Comparison of ENCODE assay signal across 1 cellular context in the genomic region with DNA sequence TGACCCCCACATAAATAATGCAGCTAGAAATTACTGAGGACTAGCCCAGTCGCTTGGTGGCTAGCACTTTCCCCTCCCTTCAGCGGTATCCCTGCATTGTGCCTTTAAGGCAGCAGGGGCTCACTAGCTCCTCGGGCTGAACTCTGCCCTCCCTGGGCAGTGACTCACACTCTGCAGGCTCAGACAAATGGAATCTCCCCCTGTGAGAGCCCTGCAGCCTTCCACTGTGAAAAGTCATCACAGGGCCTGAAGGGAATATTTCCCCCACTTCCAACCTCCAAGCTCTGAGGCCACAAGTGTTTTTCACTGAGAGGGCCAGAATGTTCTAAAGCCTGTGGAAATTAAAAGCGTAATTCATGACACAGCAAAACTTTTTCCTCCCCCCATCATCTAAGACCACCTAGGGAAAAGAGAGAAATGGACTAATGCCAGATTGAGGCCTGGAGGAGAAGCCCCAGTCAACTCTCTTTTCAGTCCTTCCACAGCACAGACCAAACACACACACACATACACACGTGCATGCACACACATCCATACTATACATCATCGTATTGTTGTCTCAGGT.
TF ChIP-seq lines count a peak whose summit lies in the region.

No MANE protein-coding gene starts in this region.

TF ChIP-seq in HepG2, 621 proteins besides CTCF, POLR2A, EP300 and RAD21 (continued from another document and continues in another):
- TF ChIP-seq ZBTB4 (CRISPR knock-in tag; IDR thresholded peaks at IDR 0.05; ENCODE audit: borderline replicate concordance) (no peak), TCF7 (IDR thresholded peaks at IDR 0.05; ENCODE audit: low read depth) (no peak), CENPT (CRISPR knock-in tag; IDR thresholded peaks at IDR 0.05; ENCODE audit: low read depth) (no peak), PRPF4 (IDR thresholded peaks at IDR 0.05; ENCODE audit: low read depth, low read length, poor library complexity, severe bottlenecking) (no peak), ZNF264 (CRISPR knock-in tag; IDR thresholded peaks at IDR 0.05) (0 out of 2 replicates have a peak, but pooled peaks have one; percentile 24), CREM (IDR thresholded peaks at IDR 0.05) (no peak), CREM (CRISPR knock-in tag; IDR thresholded peaks at IDR 0.05) (no peak), NR2F2 (IDR thresholded peaks at IDR 0.05; ENCODE audit: borderline replicate concordance, low read depth) (no peak), ZFY (CRISPR knock-in tag; IDR thresholded peaks at IDR 0.05) (no peak; the same call in 1 of the 2 replicates), MIXL1 (CRISPR knock-in tag; IDR thresholded peaks at IDR 0.05) (0 out of 2 replicates have a peak, but pooled peaks have one; percentile 27), SUZ12 (IDR thresholded peaks at IDR 0.05; ENCODE audit: low read depth, low read length) (no peak), ATF7 (IDR thresholded peaks at IDR 0.05) (no peak), ATF7 (CRISPR knock-in tag; IDR thresholded peaks at IDR 0.05) (no peak), ZNF101 (CRISPR knock-in tag; IDR thresholded peaks at IDR 0.05; ENCODE audit: borderline replicate concordance, low read depth) (no peak), DPF2 (CRISPR knock-in tag; IDR thresholded peaks at IDR 0.05; ENCODE audit: borderline replicate concordance, low read depth) (no peak), MXD1 (CRISPR knock-in tag; IDR thresholded peaks at IDR 0.05) (no peak), NCOR1 (IDR thresholded peaks at IDR 0.05; ENCODE audit: borderline replicate concordance, low read length) (no peak), TBX3 (IDR thresholded peaks at IDR 0.05; ENCODE audit: borderline replicate concordance) (no peak), BRF2 (CRISPR knock-in tag; IDR thresholded peaks at IDR 0.05) (no peak), HMGXB4 (CRISPR knock-in tag; IDR thresholded peaks at IDR 0.05; ENCODE audit: borderline replicate concordance in 1 of 2, low read depth in 1 of 2) (no peak), POLR2AphosphoS2 (IDR thresholded peaks at IDR 0.05; ENCODE audit: low read depth, low read length) (no peak), TOPORS (CRISPR knock-in tag; IDR thresholded peaks at IDR 0.05) (no peak), ASH2L (IDR thresholded peaks at IDR 0.05; ENCODE audit: insufficient read length, low read depth, low read length) (peak; percentile 29), MYC (CRISPR knock-in tag; IDR thresholded peaks at IDR 0.05; ENCODE audit: borderline replicate concordance) (no peak; the same call in 1 of the 2 replicates), TEAD2 (CRISPR knock-in tag; IDR thresholded peaks at IDR 0.05) (no peak), AHDC1 (CRISPR knock-in tag; IDR thresholded peaks at IDR 0.05; ENCODE audit: borderline replicate concordance) (peak; percentile 41; the same call in 1 of the 2 replicates), ERF (CRISPR knock-in tag; IDR thresholded peaks at IDR 0.05) (no peak), RFXANK (CRISPR knock-in tag; IDR thresholded peaks at IDR 0.05) (no peak), ZNF562 (CRISPR knock-in tag; IDR thresholded peaks at IDR 0.05; ENCODE audit: borderline replicate concordance) (no peak), SAP130 (CRISPR knock-in tag; IDR thresholded peaks at IDR 0.05; ENCODE audit: low read depth) (0 out of 2 replicates have a peak, but pooled peaks have one; percentile 23), ZNF773 (CRISPR knock-in tag; IDR thresholded peaks at IDR 0.05; ENCODE audit: borderline replicate concordance) (no peak), ZBTB7B (CRISPR knock-in tag; IDR thresholded peaks at IDR 0.05) (0 out of 2 replicates have a peak, but pooled peaks have one; percentile 23), XRCC5 (optimal IDR thresholded peaks at IDR 0.05; ENCODE audit: low read length) (peak; percentile 71), ZNF292 (CRISPR knock-in tag; IDR thresholded peaks at IDR 0.05; ENCODE audit: borderline replicate concordance, low read depth) (peak; percentile 63; the same call in 1 of the 2 replicates), SKI (IDR thresholded peaks at IDR 0.05; ENCODE audit: partially characterized antibody) (no peak)
- TF ChIP-seq, protein P1, sequence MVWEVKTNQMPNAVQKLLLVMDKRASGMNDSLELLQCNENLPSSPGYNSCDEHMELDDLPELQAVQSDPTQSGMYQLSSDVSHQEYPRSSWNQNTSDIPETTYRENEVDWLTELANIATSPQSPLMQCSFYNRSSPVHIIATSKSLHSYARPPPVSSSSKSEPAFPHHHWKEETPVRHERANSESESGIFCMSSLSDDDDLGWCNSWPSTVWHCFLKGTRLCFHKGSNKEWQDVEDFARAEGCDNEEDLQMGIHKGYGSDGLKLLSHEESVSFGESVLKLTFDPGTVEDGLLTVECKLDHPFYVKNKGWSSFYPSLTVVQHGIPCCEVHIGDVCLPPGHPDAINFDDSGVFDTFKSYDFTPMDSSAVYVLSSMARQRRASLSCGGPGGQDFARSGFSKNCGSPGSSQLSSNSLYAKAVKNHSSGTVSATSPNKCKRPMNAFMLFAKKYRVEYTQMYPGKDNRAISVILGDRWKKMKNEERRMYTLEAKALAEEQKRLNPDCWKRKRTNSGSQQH (CRISPR knock-in tag; IDR thresholded peaks at IDR 0.05; ENCODE audit: low read depth): no peak
- TF ChIP-seq, protein P2, sequence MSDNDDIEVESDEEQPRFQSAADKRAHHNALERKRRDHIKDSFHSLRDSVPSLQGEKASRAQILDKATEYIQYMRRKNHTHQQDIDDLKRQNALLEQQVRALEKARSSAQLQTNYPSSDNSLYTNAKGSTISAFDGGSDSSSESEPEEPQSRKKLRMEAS (IDR thresholded peaks at IDR 0.05): no peak
- TF ChIP-seq, protein P3, sequence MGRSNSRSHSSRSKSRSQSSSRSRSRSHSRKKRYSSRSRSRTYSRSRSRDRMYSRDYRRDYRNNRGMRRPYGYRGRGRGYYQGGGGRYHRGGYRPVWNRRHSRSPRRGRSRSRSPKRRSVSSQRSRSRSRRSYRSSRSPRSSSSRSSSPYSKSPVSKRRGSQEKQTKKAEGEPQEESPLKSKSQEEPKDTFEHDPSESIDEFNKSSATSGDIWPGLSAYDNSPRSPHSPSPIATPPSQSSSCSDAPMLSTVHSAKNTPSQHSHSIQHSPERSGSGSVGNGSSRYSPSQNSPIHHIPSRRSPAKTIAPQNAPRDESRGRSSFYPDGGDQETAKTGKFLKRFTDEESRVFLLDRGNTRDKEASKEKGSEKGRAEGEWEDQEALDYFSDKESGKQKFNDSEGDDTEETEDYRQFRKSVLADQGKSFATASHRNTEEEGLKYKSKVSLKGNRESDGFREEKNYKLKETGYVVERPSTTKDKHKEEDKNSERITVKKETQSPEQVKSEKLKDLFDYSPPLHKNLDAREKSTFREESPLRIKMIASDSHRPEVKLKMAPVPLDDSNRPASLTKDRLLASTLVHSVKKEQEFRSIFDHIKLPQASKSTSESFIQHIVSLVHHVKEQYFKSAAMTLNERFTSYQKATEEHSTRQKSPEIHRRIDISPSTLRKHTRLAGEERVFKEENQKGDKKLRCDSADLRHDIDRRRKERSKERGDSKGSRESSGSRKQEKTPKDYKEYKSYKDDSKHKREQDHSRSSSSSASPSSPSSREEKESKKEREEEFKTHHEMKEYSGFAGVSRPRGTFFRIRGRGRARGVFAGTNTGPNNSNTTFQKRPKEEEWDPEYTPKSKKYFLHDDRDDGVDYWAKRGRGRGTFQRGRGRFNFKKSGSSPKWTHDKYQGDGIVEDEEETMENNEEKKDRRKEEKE (IDR thresholded peaks at IDR 0.05): no peak
